In genomic region chr13:27997904-27998522, GRCh38 we compare ENCODE assay signal across 9 cellular contexts. TPM values are rescaled to one million over a fixed set of nuclear protein-coding genes. Genes with fewer than 3 reads are reported as not detected.
DNase-seq lines count a peak whose midpoint lies in the region; ATAC-seq and TF ChIP-seq lines count a peak whose summit lies in the region.
"Had no signal": no experiment of that assay in that cellular context is flagged by ENCODE, and none has a peak within 500 bp of the region (broad histone marks: within the 10 kb centered on the region; RNA-seq: fewer than 3 reads in every experiment).

No MANE protein-coding gene starts in this region.

- CTCF ChIA-PET in BJ (lab: Yijun Ruan, JAX), result interaction anchor here (0.7 to 1.9 kb wide), 7 partner anchors 12 to 636 kb away, joined by 3 to 8 read pairs (median 5); no protein-coding TSS in a partner anchor

- TF ChIP-seq CTCF in BJ (IDR thresholded peaks at IDR 0.05; ENCODE audit: insufficient read depth, low read depth, low read length), result peak; percentile 58
- peak; percentile 51 for TF ChIP-seq CTCF in astrocyte of the cerebellum (IDR thresholded peaks at IDR 0.05; ENCODE audit: low read depth, low read length, missing control alignments)

- no peaks in the 10 kb centered on the region for H3K4me1 Mint-ChIP-seq in activated naive CD8-positive, alpha-beta T cell treated with anti-CD3 and anti-CD28 coated beads for 36 hours

- no peak overlapping the region for H3K4me3 ChIP-seq in BJ (ENCODE audit: low read depth, low read length)
- no peak overlapping the region for H3K4me3 ChIP-seq in astrocyte of the cerebellum (ENCODE audit: low read depth, low read length)
- H3K4me3 ChIP-seq: tibial artery had no signal

- POLR2A ChIA-PET in BJ (lab: Charles Lee), result interaction anchor here (0.7 kb wide), 1 partner anchor 675 kb away, joined by 3 read pairs; no protein-coding TSS in a partner anchor

- no peaks in the 10 kb centered on the region for H3K9me3 Mint-ChIP-seq in activated naive CD8-positive, alpha-beta T cell treated with anti-CD3 and anti-CD28 coated beads for 36 hours

- H3K27me3 Mint-ChIP-seq in activated naive CD8-positive, alpha-beta T cell treated with anti-CD3 and anti-CD28 coated beads for 36 hours, result no peaks in the 10 kb centered on the region

- H3K27me3 ChIP-seq in BJ (ENCODE audit: control insufficient read depth, insufficient read depth, low read length), result no peaks in the 10 kb centered on the region
- H3K27me3 ChIP-seq: tibial artery had no signal

- no peaks in the 10 kb centered on the region for H3K36me3 Mint-ChIP-seq in activated naive CD8-positive, alpha-beta T cell treated with anti-CD3 and anti-CD28 coated beads for 36 hours

- peak; percentile 46 for ATAC-seq in GM19324 (IDR thresholded peaks at IDR 0.05; ENCODE audit: low FRiP score, unreplicated experiment)
- ATAC-seq in HG03457 (IDR thresholded peaks at IDR 0.05; ENCODE audit: unreplicated experiment), result no peak

- H3K36me3 ChIP-seq in BJ (ENCODE audit: control insufficient read depth, insufficient read depth, low read length), result no peaks in the 10 kb centered on the region
- H3K36me3 ChIP-seq: tibial artery had no signal

- no peak overlapping the region for H3K4me3 Mint-ChIP-seq in activated naive CD8-positive, alpha-beta T cell treated with anti-CD3 and anti-CD28 coated beads for 36 hours

- H3K27ac Mint-ChIP-seq in activated naive CD8-positive, alpha-beta T cell treated with anti-CD3 and anti-CD28 coated beads for 36 hours, result no peak overlapping the region

- in situ Hi-C loops in astrocyte of the cerebellum (cut with HindIII; ENCODE audit: low sequenced_read_pairs), result no loop called here

- DNase-seq in BJ (ENCODE audit: low read depth) (no peak), NCI-H510A treated with DMSO at 0.1 percent for 48 hours (lab: John Stamatoyannopoulos, UW) (peak; percentile 21), astrocyte of the cerebellum (ENCODE audit: low read depth) (no peak), medulla oblongata (ENCODE audit: extremely low spot score) (peak; percentile 30), NCI-H128 (lab: John Stamatoyannopoulos, UW; ENCODE audit: unreplicated experiment) (no peak)
- DNase-seq in activated naive CD8-positive, alpha-beta T cell treated with anti-CD3 and anti-CD28 coated beads for 36 hours, result no peak

RNA-seq across cellular contexts. Expression of gene URAD, which starts 9.5 kb away (rescaled TPM):
- not detected in 2 replicates for polyA plus RNA-seq in BJ (2011; rRNA removed)
- not detected in 2 replicates for polyA minus RNA-seq in BJ (2011; rRNA and poly(A)+ RNA removed)
- total RNA-seq in activated naive CD8-positive, alpha-beta T cell treated with anti-CD3 and anti-CD28 coated beads for 36 hours, result not detected

RNA-seq across cellular contexts. Expression of gene CDX2, which starts 28.9 kb away (rescaled TPM):
- polyA plus RNA-seq in BJ (2011; rRNA removed), result not detected in 2 replicates
- not detected in 2 replicates for polyA minus RNA-seq in BJ (2011; rRNA and poly(A)+ RNA removed)
- not detected for total RNA-seq in activated naive CD8-positive, alpha-beta T cell treated with anti-CD3 and anti-CD28 coated beads for 36 hours

Comparison
In these comparisons a context has a peak if more than half of its experiments do, and no peak if none do; other contexts are left out.
1. DNase-seq: peak in NCI-H510A treated with DMSO at 0.1 percent for 48 hours (single experiment) and medulla oblongata (single experiment); none in BJ (single experiment), astrocyte of the cerebellum (single experiment), NCI-H128 (single experiment) and activated naive CD8-positive, alpha-beta T cell treated with anti-CD3 and anti-CD28 coated beads for 36 hours (single experiment).